ENCODE assay signal across 23 cellular contexts in genomic region chr1:1926886-1927660, GRCh38. TPM values are rescaled to one million over a fixed set of nuclear protein-coding genes. Genes with fewer than 3 reads are reported as not detected.
"Had no signal": no experiment of that assay in that cellular context is flagged by ENCODE, and none has a peak within 500 bp of the region (broad histone marks: within the 10 kb centered on the region; RNA-seq: fewer than 3 reads in every experiment).

No MANE protein-coding gene starts in this region.

- H3K27me3 Mint-ChIP-seq: activated naive CD8-positive, alpha-beta T cell; naive thymus-derived CD8-positive, alpha-beta T cell; stimulated activated naive CD8-positive, alpha-beta T cell treated with anti-CD3 and anti-CD28 coated beads, Interleukin-15, Interleukin-2, amounts not matched to agents 100 ng/mL and 50 ng/mL, for 24 hours; T-helper 17 cell had no signal

- H3K4me1 Mint-ChIP-seq: naive thymus-derived CD8-positive, alpha-beta T cell; neural crest cell; stimulated activated effector memory CD8-positive, alpha-beta T cell treated with anti-CD3 and anti-CD28 coated beads, Interleukin-12 subunit alpha, Interleukin-12 subunit beta, amount 100 ng/mL, for 72 hours; T-helper 17 cell had no signal

- H3K27ac ChIP-seq: body of pancreas, colonic mucosa, skin epidermis, upper lobe of right lung had no signal

- ATAC-seq: activated CD8-positive, alpha-beta T cell treated with anti-CD3 and anti-CD28 coated beads, Interleukin-2, amount 10 ng/mL, durations not matched to agents 7 days and 5 days; body of pancreas; naive thymus-derived CD8-positive, alpha-beta T cell; sciatic nerve; stimulated activated effector memory CD8-positive, alpha-beta T cell treated with anti-CD3 and anti-CD28 coated beads, Interleukin-12 subunit alpha, Interleukin-12 subunit beta, amount 100 ng/mL, for 72 hours; T-helper 17 cell; upper lobe of right lung had no signal

- H3K27ac Mint-ChIP-seq: activated CD8-positive, alpha-beta T cell treated with anti-CD3 and anti-CD28 coated beads, Interleukin-2, amount 10 ng/mL, durations not matched to agents 7 days and 5 days; activated naive CD8-positive, alpha-beta T cell; memory B cell; naive thymus-derived CD8-positive, alpha-beta T cell; stimulated activated effector memory CD8-positive, alpha-beta T cell treated with anti-CD3 and anti-CD28 coated beads, Interleukin-12 subunit alpha, Interleukin-12 subunit beta, amount 100 ng/mL, for 72 hours; stimulated activated naive CD8-positive, alpha-beta T cell treated with anti-CD3 and anti-CD28 coated beads, Interleukin-15, Interleukin-2, amounts not matched to agents 100 ng/mL and 50 ng/mL, for 24 hours; T-helper 17 cell had no signal

- H3K36me3 Mint-ChIP-seq: activated naive CD8-positive, alpha-beta T cell; memory B cell; naive thymus-derived CD8-positive, alpha-beta T cell; stimulated activated effector memory CD8-positive, alpha-beta T cell treated with anti-CD3 and anti-CD28 coated beads, Interleukin-12 subunit alpha, Interleukin-12 subunit beta, amount 100 ng/mL, for 72 hours had no signal

- H3K4me3 ChIP-seq: body of pancreas, colonic mucosa, skin epidermis, upper lobe of right lung had no signal

- H3K27me3 ChIP-seq: body of pancreas, colonic mucosa, upper lobe of right lung had no signal

- H3K9me3 Mint-ChIP-seq: memory B cell; naive thymus-derived CD8-positive, alpha-beta T cell; neural crest cell; stimulated activated effector memory CD8-positive, alpha-beta T cell treated with anti-CD3 and anti-CD28 coated beads, Interleukin-12 subunit alpha, Interleukin-12 subunit beta, amount 100 ng/mL, for 72 hours; stimulated activated naive CD8-positive, alpha-beta T cell treated with anti-CD3 and anti-CD28 coated beads, Interleukin-15, Interleukin-2, amounts not matched to agents 100 ng/mL and 50 ng/mL, for 24 hours had no signal

- DNase-seq: activated CD8-positive, alpha-beta T cell treated with anti-CD3 and anti-CD28 coated beads, Interleukin-2, amount 10 ng/mL, durations not matched to agents 7 days and 5 days; activated effector memory CD4-positive, alpha-beta T cell treated with Interleukin-2 at 50 U/mL for 16 hours; activated naive CD4-positive, alpha-beta T cell treated with Interleukin-2 at 50 U/mL for 16 hours; cerebellar nuclear complex; colonic mucosa; effector memory CD4-positive, alpha-beta T cell; midbrain; naive thymus-derived CD8-positive, alpha-beta T cell; stimulated activated CD4-positive, alpha-beta T cell treated with anti-CD3 and anti-CD28 coated beads, Interleukin-4, amount 100 ng/mL, for 24 hours; T1000; upper lobe of right lung had no signal

- H3K9me3 ChIP-seq: body of pancreas, colonic mucosa, upper lobe of right lung had no signal

- H3K4me1 ChIP-seq: colonic mucosa, upper lobe of right lung had no signal

- H3K4me3 Mint-ChIP-seq: activated CD8-positive, alpha-beta T cell treated with anti-CD3 and anti-CD28 coated beads, Interleukin-2, amount 10 ng/mL, durations not matched to agents 7 days and 5 days; activated naive CD8-positive, alpha-beta T cell; memory B cell; naive thymus-derived CD8-positive, alpha-beta T cell; neural crest cell; stimulated activated effector memory CD8-positive, alpha-beta T cell treated with anti-CD3 and anti-CD28 coated beads, Interleukin-12 subunit alpha, Interleukin-12 subunit beta, amount 100 ng/mL, for 72 hours; stimulated activated naive CD8-positive, alpha-beta T cell treated with anti-CD3 and anti-CD28 coated beads, Interleukin-15, Interleukin-2, amounts not matched to agents 100 ng/mL and 50 ng/mL, for 24 hours; T-helper 17 cell had no signal

- H3K36me3 ChIP-seq: colonic mucosa, upper lobe of right lung had no signal

RNA-seq across cellular contexts. Expression of gene CALML6, which starts 12.0 kb away (rescaled TPM):
- total RNA-seq: epithelial cell of proximal tubule, frontal cortex, omental fat pad had no signal
- polyA plus RNA-seq: naive thymus-derived CD8-positive, alpha-beta T cell had no signal
